ENCODE assay signal across 18 cellular contexts in the genomic region with DNA sequence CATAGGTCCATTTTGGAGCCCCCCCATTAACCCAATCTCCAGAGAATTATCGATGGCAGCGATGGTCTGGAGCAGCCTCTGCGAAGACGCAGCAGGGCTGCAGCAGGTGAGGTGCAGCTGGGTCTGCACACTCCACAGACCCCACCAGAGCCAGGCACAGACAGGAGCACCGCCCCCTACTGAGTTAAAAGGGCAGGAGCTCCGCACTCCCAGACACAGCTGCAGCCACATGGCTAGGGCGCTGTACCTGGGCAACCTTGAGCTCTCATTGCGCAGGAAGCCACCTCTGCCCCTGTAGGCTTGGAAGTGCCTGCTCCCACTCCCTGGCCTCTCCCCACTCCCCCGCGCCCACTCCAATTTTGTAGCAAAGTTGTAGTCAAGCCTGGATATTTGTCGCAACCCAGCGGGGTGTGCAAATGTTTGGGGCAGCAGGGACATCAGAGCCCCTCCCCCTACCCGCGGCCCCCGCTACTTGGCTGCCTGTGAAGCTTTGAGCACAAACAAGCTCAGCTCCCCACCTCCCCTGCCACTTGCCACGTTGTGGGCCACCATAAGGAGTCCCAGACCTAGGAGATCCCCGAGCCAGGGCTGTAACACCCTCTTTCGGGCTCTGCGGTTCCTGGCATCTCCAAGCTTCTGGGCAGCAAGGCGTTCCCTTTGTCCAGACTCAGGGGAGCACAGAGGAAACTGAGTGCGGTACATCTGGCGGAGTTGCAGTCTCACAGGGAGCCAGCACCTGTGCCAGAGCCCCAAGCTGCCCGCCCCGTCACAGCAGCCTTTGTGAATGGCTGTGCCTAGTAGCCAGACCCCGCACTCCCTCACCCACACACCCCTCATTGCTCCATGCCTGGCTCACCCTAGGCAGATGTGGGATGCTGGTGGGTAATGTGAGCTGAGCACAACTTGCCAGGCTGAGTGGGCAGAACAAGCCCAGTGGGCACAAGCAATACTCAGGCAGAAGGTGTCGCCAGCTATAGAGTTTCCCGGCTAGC.
"Had no signal": no experiment of that assay in that cellular context is flagged by ENCODE, and none has a peak within 500 bp of the region (broad histone marks: within the 10 kb centered on the region; RNA-seq: fewer than 3 reads in every experiment).

No MANE protein-coding gene starts in this region.

- DNase-seq: activated CD4-positive, alpha-beta T cell treated with anti-CD3 and anti-CD28 coated beads for 1 hour; activated CD4-positive, alpha-beta T cell treated with anti-CD3 and anti-CD28 coated beads, Interleukin-2, amount 50 U/mL, for 1 hour; activated naive CD4-positive, alpha-beta T cell; activated T-cell treated with anti-CD3 and anti-CD28 coated beads, Interleukin-2, amount 50 U/mL, for 1 hour; amniotic stem cell; colonic mucosa; head of caudate nucleus; naive B cell; occipital lobe; right lobe of liver; stimulated activated CD4-positive, alpha-beta T cell treated with anti-CD3 and anti-CD28 coated beads, Interleukin-2, amount 100 ng/mL, for 48 hours; stimulated activated CD8-positive, alpha-beta memory T cell treated with anti-CD3 and anti-CD28 coated beads, Interleukin-4, amount 100 ng/mL, for 48 hours; stimulated activated naive CD4-positive, alpha-beta T cell had no signal

- H3K4me3 ChIP-seq: colonic mucosa, gastroesophageal sphincter, lung, right lobe of liver, skin epidermis had no signal

- H3K9me3 ChIP-seq: colonic mucosa, gastroesophageal sphincter, right lobe of liver had no signal

- H3K4me1 Mint-ChIP-seq: naive B cell had no signal

- H3K4me1 ChIP-seq: colonic mucosa, gastroesophageal sphincter, right lobe of liver had no signal

- H3K27me3 ChIP-seq: colonic mucosa, gastroesophageal sphincter, right lobe of liver had no signal

- H3K4me3 Mint-ChIP-seq: activated naive CD8-positive, alpha-beta T cell; naive B cell had no signal

- H3K36me3 ChIP-seq: colonic mucosa, gastroesophageal sphincter, right lobe of liver had no signal

- H3K27ac ChIP-seq: colonic mucosa, gastroesophageal sphincter, right lobe of liver, skin epidermis had no signal

- H3K36me3 Mint-ChIP-seq: activated naive CD8-positive, alpha-beta T cell; naive B cell had no signal

- H3K27me3 Mint-ChIP-seq: activated naive CD8-positive, alpha-beta T cell; naive B cell had no signal

- ATAC-seq: gastroesophageal sphincter, left lobe of liver had no signal

- H3K27ac Mint-ChIP-seq: activated naive CD8-positive, alpha-beta T cell; naive B cell had no signal
